Comparison of ENCODE assay signal across 8 cellular contexts in the genomic region with DNA sequence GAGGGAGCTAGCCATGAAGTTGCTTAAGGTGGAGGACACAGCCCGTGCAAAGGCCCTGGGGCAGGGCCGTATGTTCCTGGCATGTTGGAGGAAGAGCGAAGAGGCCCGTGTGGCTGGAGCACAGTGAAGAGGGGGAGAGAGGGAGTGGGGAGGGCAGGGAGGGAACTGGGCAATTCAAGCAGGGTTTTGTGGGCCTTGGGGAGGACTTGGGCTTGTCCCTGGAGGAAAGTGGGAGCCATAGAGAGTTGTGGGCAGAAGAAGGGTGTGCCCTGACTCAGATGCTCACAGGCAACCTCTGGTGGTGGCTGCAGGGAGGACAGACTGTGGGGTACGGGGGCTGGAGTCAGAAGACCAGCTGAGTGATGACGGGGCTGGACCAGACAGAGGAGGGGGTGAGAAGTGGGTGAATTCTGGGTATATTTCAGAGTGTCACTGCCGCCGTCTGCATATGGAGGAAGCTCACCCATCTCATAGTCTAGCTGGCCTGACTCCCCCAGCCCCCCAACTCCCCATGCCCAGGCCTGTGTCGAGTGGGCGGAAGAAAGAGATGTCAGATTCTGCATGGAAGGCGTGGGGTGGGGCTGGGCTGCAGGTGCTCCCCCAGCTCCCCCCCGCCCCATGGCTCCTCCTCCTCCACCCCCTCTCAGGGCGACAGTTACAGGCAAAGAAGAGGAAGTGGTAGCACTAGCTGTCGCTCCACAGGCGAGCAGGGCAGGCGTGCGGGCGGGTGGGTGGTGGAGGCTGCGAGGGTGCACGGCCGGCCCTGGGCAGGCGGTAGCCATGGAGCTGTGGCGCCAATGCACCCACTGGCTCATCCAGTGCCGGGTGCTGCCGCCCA. TPM values are rescaled to one million over a fixed set of nuclear protein-coding genes. Genes with fewer than 3 reads are reported as not detected.
DNase-seq lines count a peak whose midpoint lies in the region; ATAC-seq and TF ChIP-seq lines count a peak whose summit lies in the region.

TSS of gene VAV1 (plus strand) at position 681 of the 838 bp plus-strand sequence. CDS start at position 781, 100 bp downstream.

- no peaks in the 10 kb centered on the region for H3K27me3 ChIP-seq in lung (ENCODE audit: control insufficient read depth, insufficient read depth)

- H3K9me3 ChIP-seq in HEK293 (ENCODE audit: control insufficient read depth, insufficient read depth, low read depth, low read length) (no peaks in the 10 kb centered on the region), lung (ENCODE audit: control insufficient read depth in 2 of 2, insufficient read depth in 1 of 2, low read length in 1 of 2) (no peaks in the 10 kb centered on the region)

- peaks cover 66% of the 10 kb centered on the region for H3K4me1 Mint-ChIP-seq in activated naive CD4-positive, alpha-beta T cell treated with anti-CD3 and anti-CD28 coated beads, Interleukin-2, amount 10 ng/mL, durations not matched to agents 7 days and 5 days
- H3K4me1 Mint-ChIP-seq in Calu3 (ENCODE audit: low read depth, unreplicated experiment): no peaks in the 10 kb centered on the region

- POLR2A ChIA-PET in HEK293 (lab: Yijun Ruan, JAX): no interaction called here

- H3K9me3 Mint-ChIP-seq in activated naive CD4-positive, alpha-beta T cell treated with anti-CD3 and anti-CD28 coated beads, Interleukin-2, amount 10 ng/mL, durations not matched to agents 7 days and 5 days: peaks cover 3% of the 10 kb centered on the region
- H3K9me3 Mint-ChIP-seq in Calu3 (ENCODE audit: low read depth, unreplicated experiment): peaks cover 3% of the 10 kb centered on the region

- no peak within 1 kb of the TSS for H3K4me3 ChIP-seq in HEK293 (ENCODE audit: low read depth, low read length)
- H3K4me3 ChIP-seq in lung: peak within 1 kb of the TSS; percentile 56

- H3K36me3 Mint-ChIP-seq in activated naive CD4-positive, alpha-beta T cell treated with anti-CD3 and anti-CD28 coated beads, Interleukin-2, amount 10 ng/mL, durations not matched to agents 7 days and 5 days: peaks cover 27% of the 10 kb centered on the region
- H3K36me3 Mint-ChIP-seq in Calu3 (ENCODE audit: insufficient read depth, unreplicated experiment): peaks cover 21% of the 10 kb centered on the region

- no peaks in the 10 kb centered on the region for H3K27me3 Mint-ChIP-seq in activated naive CD4-positive, alpha-beta T cell treated with anti-CD3 and anti-CD28 coated beads, Interleukin-2, amount 10 ng/mL, durations not matched to agents 7 days and 5 days
- no peaks in the 10 kb centered on the region for H3K27me3 Mint-ChIP-seq in Calu3 (ENCODE audit: unreplicated experiment)

- DNase-seq in C1 segment of cervical spinal cord (lab: John Stamatoyannopoulos, UW): peak in 8 of 14 donors; percentile 14 to 52 (median 32)
- DNase-seq in T follicular helper cell (ENCODE audit: low read depth): peak; percentile 72
- peak; percentile 89 for DNase-seq in activated naive CD4-positive, alpha-beta T cell treated with anti-CD3 and anti-CD28 coated beads, Interleukin-2, amount 10 ng/mL, durations not matched to agents 7 days and 5 days
- DNase-seq in lung (ENCODE audit: low spot score): peak; percentile 69
- peak; percentile 68 to 78 for DNase-seq in stimulated activated CD8-positive, alpha-beta memory T cell treated with anti-CD3 and anti-CD28 coated beads, Interleukin-4, amount 100 ng/mL, for 4 hours (ENCODE audit: low read depth in 2 of 2, low spot score in 1 of 2)
- DNase-seq in Calu3: no peak
- no peak for DNase-seq in islet precursor cell

- H3K27ac ChIP-seq in HEK293 (ENCODE audit: extremely low read depth, low read depth, low read length) (no peak within 1 kb of the TSS), lung (ENCODE audit: low read depth in 1 of 2, low read length in 1 of 2) (peak within 1 kb of the TSS in 1 of 2 donors; percentile 81)

- no peaks in the 10 kb centered on the region for H3K36me3 ChIP-seq in HEK293 (ENCODE audit: control insufficient read depth in 2 of 2, insufficient read depth in 1 of 2, low read length in 2 of 2)
- no peaks in the 10 kb centered on the region for H3K36me3 ChIP-seq in lung (ENCODE audit: control insufficient read depth in 2 of 2, insufficient read depth in 2 of 2, low read length in 2 of 2)

- peak within 1 kb of the TSS; percentile 97 for H3K4me3 Mint-ChIP-seq in activated naive CD4-positive, alpha-beta T cell treated with anti-CD3 and anti-CD28 coated beads, Interleukin-2, amount 10 ng/mL, durations not matched to agents 7 days and 5 days
- no peak within 1 kb of the TSS for H3K4me3 Mint-ChIP-seq in Calu3 (ENCODE audit: low read depth, unreplicated experiment)

- 27 to 46% methylated on average over 18 to 25 of the region's 25 CpGs for WGBS in lung, 2 donors

- TF ChIP-seq CTCF in HEK293 (tag by site-specific recombination; IDR thresholded peaks at IDR 0.05): no peak
- no peak for TF ChIP-seq CTCF in lung (IDR thresholded peaks at IDR 0.05; ENCODE audit: control extremely low read depth, extremely low read depth)
- no peak for TF ChIP-seq CTCF in Calu3 (IDR thresholded peaks at IDR 0.05; ENCODE audit: unreplicated experiment)

- CTCF ChIA-PET in HEK293 (lab: Yijun Ruan, JAX) (interaction anchor here (0.6 to 1.8 kb wide), 5 partner anchors 35 to 255 kb away, joined by 3 to 9 read pairs (median 4); partner anchors contain the start of gene GPR108), Calu3 (lab: Charles Lee) (interaction anchor here (0.6 kb wide), 1 partner anchor 12 kb away, joined by 4 read pairs; no protein-coding TSS in a partner anchor)
- CTCF ChIA-PET in activated naive CD4-positive, alpha-beta T cell treated with anti-CD3 and anti-CD28 coated beads, Interleukin-2, amount 10 ng/mL, durations not matched to agents 7 days and 5 days (lab: Charles Lee): interaction anchor here (1.0 to 2.9 kb wide), 5 partner anchors 9 to 133 kb away, joined by 3 to 17 read pairs (median 10); partner anchors contain the start of gene GPR108

- BruUV-seq in Calu3 (replicated peaks; lab: Mats Ljungman, UMichigan): no TSS peak

- H3K27ac Mint-ChIP-seq in activated naive CD4-positive, alpha-beta T cell treated with anti-CD3 and anti-CD28 coated beads, Interleukin-2, amount 10 ng/mL, durations not matched to agents 7 days and 5 days: peak within 1 kb of the TSS; percentile 92
- no peak within 1 kb of the TSS for H3K27ac Mint-ChIP-seq in Calu3 (ENCODE audit: unreplicated experiment)

- H3K4me1 ChIP-seq in HEK293 (ENCODE audit: control insufficient read depth, insufficient read depth, low read length) (no peaks in the 10 kb centered on the region; the same call in 1 of the 2 replicates), lung (ENCODE audit: control insufficient read depth in 2 of 2, insufficient read depth in 2 of 2, low read length in 2 of 2) (peaks cover 0 to 7% of the 10 kb centered on the region in 2 donors)

- intact Hi-C loops in Calu3 (cut with micrococcal nuclease; ENCODE audit: unreplicated experiment): no loop called here

- ATAC-seq in lung (ENCODE audit: insufficient read depth, low FRiP score): peak; percentile 41

TF ChIP-seq in HEK293, 187 proteins besides CTCF, POLR2A, EP300 and RAD21 (continues in another document):
- TF ChIP-seq SCRT2 (tag by site-specific recombination; IDR thresholded peaks at IDR 0.05) (no peak), ZNF114 (tag by site-specific recombination; IDR thresholded peaks at IDR 0.05) (no peak), ZNF621 (tag by site-specific recombination; IDR thresholded peaks at IDR 0.05) (no peak), ZNF510 (tag by site-specific recombination; IDR thresholded peaks at IDR 0.05; ENCODE audit: insufficient replicate concordance) (no peak), ZNF561 (tag by site-specific recombination; IDR thresholded peaks at IDR 0.05; ENCODE audit: borderline replicate concordance) (no peak), ZNF571 (tag by site-specific recombination; IDR thresholded peaks at IDR 0.05) (no peak), ZNF580 (tag by site-specific recombination; IDR thresholded peaks at IDR 0.05) (0 out of 2 replicates have a peak, but pooled peaks have one; percentile 36), KLF1 (tag by site-specific recombination; IDR thresholded peaks at IDR 0.05) (no peak), ZNF48 (tag by site-specific recombination; IDR thresholded peaks at IDR 0.05) (no peak)
- TF ChIP-seq, protein P1, sequence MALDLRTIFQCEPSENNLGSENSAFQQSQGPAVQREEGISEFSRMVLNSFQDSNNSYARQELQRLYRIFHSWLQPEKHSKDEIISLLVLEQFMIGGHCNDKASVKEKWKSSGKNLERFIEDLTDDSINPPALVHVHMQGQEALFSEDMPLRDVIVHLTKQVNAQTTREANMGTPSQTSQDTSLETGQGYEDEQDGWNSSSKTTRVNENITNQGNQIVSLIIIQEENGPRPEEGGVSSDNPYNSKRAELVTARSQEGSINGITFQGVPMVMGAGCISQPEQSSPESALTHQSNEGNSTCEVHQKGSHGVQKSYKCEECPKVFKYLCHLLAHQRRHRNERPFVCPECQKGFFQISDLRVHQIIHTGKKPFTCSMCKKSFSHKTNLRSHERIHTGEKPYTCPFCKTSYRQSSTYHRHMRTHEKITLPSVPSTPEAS (tag by site-specific recombination; IDR thresholded peaks at IDR 0.05): no peak

RNA-seq across cellular contexts. Expression of gene VAV1, which starts in this region (rescaled TPM):
- 10 to 100 TPM; 15.4 to 28.4 TPM for total RNA-seq in lung
- 10 to 100 TPM in 1 of 2 donors, 1 to 10 TPM in 1; 8.7 to 60.8 TPM for polyA plus RNA-seq in lung
- total RNA-seq in Calu3 (2022): 0.28 and 0.37 TPM in 2 replicates

Comparison
In these comparisons a context has a peak if more than half of its experiments do, and no peak if none do; other contexts are left out.
1. RNA of gene VAV1 (total RNA-seq): 15.4 to 28.4 TPM in lung; 0.28 to 0.37 TPM in Calu3; every median in the first group is over 10 times any median in the second.
2. DNase-seq: peak in C1 segment of cervical spinal cord (8 of 14), T follicular helper cell (single experiment), activated naive CD4-positive, alpha-beta T cell treated with anti-CD3 and anti-CD28 coated beads, Interleukin-2, amount 10 ng/mL, durations not matched to agents 7 days and 5 days (single experiment), lung (single experiment) and stimulated activated CD8-positive, alpha-beta memory T cell treated with anti-CD3 and anti-CD28 coated beads, Interleukin-4, amount 100 ng/mL, for 4 hours (2 of 2); none in Calu3 (single experiment) and islet precursor cell (single experiment).